Comparison of ENCODE assay signal across 11 cellular contexts in genomic region chr14:56116128-56116900, GRCh38. TPM values are rescaled to one million over a fixed set of nuclear protein-coding genes. Genes with fewer than 3 reads are reported as not detected.
DNase-seq lines count a peak whose midpoint lies in the region; ATAC-seq and TF ChIP-seq lines count a peak whose summit lies in the region.
"Had no signal": no experiment of that assay in that cellular context is flagged by ENCODE, and none has a peak within 500 bp of the region (broad histone marks: within the 10 kb centered on the region; RNA-seq: fewer than 3 reads in every experiment).

No MANE protein-coding gene starts in this region.

- H3K4me2 ChIP-seq in GM23338 (0 out of 2 replicates have a peak overlapping the region, but pooled peaks have one; percentile 30), neural cell (ENCODE audit: low read length) (no peak overlapping the region)

- TF ChIP-seq EP300 in neural cell (conservative IDR thresholded peaks at IDR 0.05; ENCODE audit: poor library complexity, severe bottlenecking), result no peak

- H3K4me3 Mint-ChIP-seq in CD4-positive, CD25-positive, alpha-beta regulatory T cell, result peak overlapping the region; percentile 18 to 86 (median 48)
- peak overlapping the region; percentile 25 for H3K4me3 Mint-ChIP-seq in GM23338
- H3K4me3 Mint-ChIP-seq in activated naive CD8-positive, alpha-beta T cell treated with anti-CD3 and anti-CD28 coated beads for 36 hours, result no peak overlapping the region

- H3K9me2 ChIP-seq in GM23338 (ENCODE audit: insufficient read depth) (no peaks in the 10 kb centered on the region), neural cell (ENCODE audit: insufficient read depth, low read length) (no peaks in the 10 kb centered on the region)

- H3K27ac Mint-ChIP-seq in CD4-positive, CD25-positive, alpha-beta regulatory T cell, result peak overlapping the region; percentile 50 to 89 (median 51)
- peak overlapping the region; percentile 22; the same call in 1 of the 2 replicates for H3K27ac Mint-ChIP-seq in GM23338
- H3K27ac Mint-ChIP-seq in activated naive CD8-positive, alpha-beta T cell treated with anti-CD3 and anti-CD28 coated beads for 36 hours, result peak overlapping the region; percentile 27

- no peak for TF ChIP-seq RAD21 in neural cell (conservative IDR thresholded peaks at IDR 0.05)

- H3K36me3 Mint-ChIP-seq in CD4-positive, CD25-positive, alpha-beta regulatory T cell, result no peaks in the 10 kb centered on the region
- H3K36me3 Mint-ChIP-seq in GM23338 (ENCODE audit: low read depth), result no peaks in the 10 kb centered on the region
- no peaks in the 10 kb centered on the region for H3K36me3 Mint-ChIP-seq in activated naive CD8-positive, alpha-beta T cell treated with anti-CD3 and anti-CD28 coated beads for 36 hours

- no peak overlapping the region for H3K9ac ChIP-seq in neural cell (ENCODE audit: low read length)

- H4K20me1 ChIP-seq in GM23338 (replicated peaks; ENCODE audit: insufficient read depth) (peaks cover 16% of the 10 kb centered on the region), neural cell (ENCODE audit: insufficient read depth) (no peaks in the 10 kb centered on the region)

- H3K79me2 ChIP-seq in GM23338 (replicated peaks; ENCODE audit: insufficient read depth) (peaks cover 20% of the 10 kb centered on the region), neural cell (replicated peaks; ENCODE audit: insufficient read depth, low read length) (peaks cover 23% of the 10 kb centered on the region)

- peaks cover 28% of the 10 kb centered on the region for H3K27me3 ChIP-seq in CD4-positive, CD25-positive, alpha-beta regulatory T cell (ENCODE audit: control insufficient read depth, insufficient read depth, low read length)
- peaks cover 20% of the 10 kb centered on the region for H3K27me3 ChIP-seq in GM23338 (ENCODE audit: insufficient read depth)
- H3K27me3 ChIP-seq in neural cell (ENCODE audit: insufficient read depth, low read depth, low read length), result peaks cover 5% of the 10 kb centered on the region

- peak in 1 of 3 donors; percentile 22 for DNase-seq in CD4-positive, CD25-positive, alpha-beta regulatory T cell
- DNase-seq in GM23338 (ENCODE audit: low spot score) (no peak), epidermal melanocyte (ENCODE audit: insufficient read length, low spot score) (no peak), NOMO-1 treated with dmso at 0.1 percent for 144 hours (lab: John Stamatoyannopoulos, UW; ENCODE audit: unreplicated experiment) (no peak), iPS-NIHi11 (ENCODE audit: low spot score) (no peak)
- DNase-seq in activated naive CD8-positive, alpha-beta T cell treated with anti-CD3 and anti-CD28 coated beads for 36 hours, result no peak
- DNase-seq: cortex of kidney, kidney had no signal

- H3K4me1 Mint-ChIP-seq in CD4-positive, CD25-positive, alpha-beta regulatory T cell, result peaks cover 0 to 55% (median 21%) of the 10 kb centered on the region in 4 donors
- peaks cover 29% of the 10 kb centered on the region for H3K4me1 Mint-ChIP-seq in GM23338
- peaks cover 36% of the 10 kb centered on the region for H3K4me1 Mint-ChIP-seq in activated naive CD8-positive, alpha-beta T cell treated with anti-CD3 and anti-CD28 coated beads for 36 hours

- H3K36me3 ChIP-seq in CD4-positive, CD25-positive, alpha-beta regulatory T cell (ENCODE audit: control insufficient read depth, insufficient read depth, low read length), result no peaks in the 10 kb centered on the region
- no peaks in the 10 kb centered on the region for H3K36me3 ChIP-seq in GM23338 (ENCODE audit: insufficient read depth)
- H3K36me3 ChIP-seq in neural cell (ENCODE audit: insufficient read depth, low read length), result no peaks in the 10 kb centered on the region

- peaks cover 77% of the 10 kb centered on the region for H3K27me3 Mint-ChIP-seq in CD4-positive, CD25-positive, alpha-beta regulatory T cell
- peaks cover 9% of the 10 kb centered on the region for H3K27me3 Mint-ChIP-seq in GM23338 (ENCODE audit: insufficient read depth, low read depth, poor library complexity)
- peaks cover 18% of the 10 kb centered on the region for H3K27me3 Mint-ChIP-seq in activated naive CD8-positive, alpha-beta T cell treated with anti-CD3 and anti-CD28 coated beads for 36 hours

- peaks cover 24% of the 10 kb centered on the region for H3K4me1 ChIP-seq in CD4-positive, CD25-positive, alpha-beta regulatory T cell (ENCODE audit: control insufficient read depth, insufficient read depth, low read length, poor library complexity, severe bottlenecking)
- peaks cover 23% of the 10 kb centered on the region for H3K4me1 ChIP-seq in GM23338 (ENCODE audit: insufficient read depth)

- no peaks in the 10 kb centered on the region for H3F3A ChIP-seq in GM23338 (replicated peaks; ENCODE audit: low read depth)
- H3F3A ChIP-seq in neural cell (ENCODE audit: insufficient read depth, low read length, poor library complexity, severe bottlenecking), result peaks cover 7% of the 10 kb centered on the region

- H2AFZ ChIP-seq in GM23338 (no peak overlapping the region), neural cell (ENCODE audit: low read depth, low read length) (no peak overlapping the region)

- H3K4me3 ChIP-seq in CD4-positive, CD25-positive, alpha-beta regulatory T cell (ENCODE audit: low read depth, low read length), result no peak overlapping the region
- H3K4me3 ChIP-seq in GM23338 (no peak overlapping the region), neural cell (ENCODE audit: low read length) (no peak overlapping the region)
- H3K4me3 ChIP-seq: GM12878 had no signal

- peak overlapping the region; percentile 79 for H3K27ac ChIP-seq in CD4-positive, CD25-positive, alpha-beta regulatory T cell (ENCODE audit: insufficient read depth, low read length, poor library complexity, severe bottlenecking)
- H3K27ac ChIP-seq in GM23338 (ENCODE audit: low read depth) (no peak overlapping the region), neural cell (ENCODE audit: low read length) (no peak overlapping the region)

- peaks cover 0 to 1% (median 0%) of the 10 kb centered on the region in 7 donors for H3K9me3 Mint-ChIP-seq in CD4-positive, CD25-positive, alpha-beta regulatory T cell
- no peaks in the 10 kb centered on the region for H3K9me3 Mint-ChIP-seq in GM23338
- no peaks in the 10 kb centered on the region for H3K9me3 Mint-ChIP-seq in activated naive CD8-positive, alpha-beta T cell treated with anti-CD3 and anti-CD28 coated beads for 36 hours

- no peaks in the 10 kb centered on the region for H3K9me3 ChIP-seq in CD4-positive, CD25-positive, alpha-beta regulatory T cell (ENCODE audit: control insufficient read depth in 2 of 2, low read length in 2 of 2)
- H3K9me3 ChIP-seq in neural cell (ENCODE audit: low read length), result no peaks in the 10 kb centered on the region

- TF ChIP-seq CTCF in GM23338 (conservative IDR thresholded peaks at IDR 0.05; ENCODE audit: low read depth in 2 of 2) (no peak), neural cell (IDR thresholded peaks at IDR 0.05; ENCODE audit: poor library complexity, severe bottlenecking) (no peak)

- ATAC-seq in CD4-positive, CD25-positive, alpha-beta regulatory T cell (ENCODE audit: low read depth in 2 of 2), result peak; percentile 28 to 40
- ATAC-seq in GM23338, result no peak
- ATAC-seq in GM21717 (IDR thresholded peaks at IDR 0.05; ENCODE audit: unreplicated experiment), result no peak
- ATAC-seq: GM12878 had no signal

TF ChIP-seq in GM23338, 12 proteins besides CTCF, POLR2A, EP300 and RAD21 (continues in another document):
- TF ChIP-seq ZNF331 (CRISPR knock-in tag; IDR thresholded peaks at IDR 0.05; ENCODE audit: low read depth), result no peak
- TF ChIP-seq ETS1 (IDR thresholded peaks at IDR 0.05), result no peak
- no peak for TF ChIP-seq CREB1 (CRISPR knock-in tag; IDR thresholded peaks at IDR 0.05; ENCODE audit: low read depth)
- no peak for TF ChIP-seq NANOG (IDR thresholded peaks at IDR 0.05; ENCODE audit: borderline replicate concordance)
- no peak for TF ChIP-seq STAT1 (IDR thresholded peaks at IDR 0.05; ENCODE audit: unreplicated experiment)
- TF ChIP-seq JUNB (IDR thresholded peaks at IDR 0.05; ENCODE audit: unreplicated experiment), result no peak
- no peak for TF ChIP-seq POLR2AphosphoS5 (IDR thresholded peaks at IDR 0.05; ENCODE audit: low read depth)

TF ChIP-seq in neural cell, 6 proteins besides CTCF, POLR2A, EP300 and RAD21:
- TF ChIP-seq EZH2 (IDR thresholded peaks at IDR 0.05; ENCODE audit: borderline replicate concordance, insufficient read depth, low read length, poor library complexity, severe bottlenecking), result no peak
- TF ChIP-seq POLR2AphosphoS5 (IDR thresholded peaks at IDR 0.05), result peak; percentile 54

RNA-seq across cellular contexts. Expression of gene PELI2, which starts 1.9 kb away (rescaled TPM):
- 5.8 TPM for total RNA-seq in CD4-positive, CD25-positive, alpha-beta regulatory T cell
- polyA plus RNA-seq in CD4-positive, CD25-positive, alpha-beta regulatory T cell, result 1 to 10 TPM in 2 of 4 donors, under 1 TPM in 2; 0.07 to 1.4 (median 1.0) TPM
- total RNA-seq in GM23338 (2014; rRNA removed; shearing (Covaris generic)), result 23.7 and 24.5 TPM in 2 replicates
- polyA plus RNA-seq in GM23338 (2016; fragmentation: Nextera tagmentation; extraction: Ambion mirVana) (7.9 and 8.0 TPM in 2 replicates), neural cell (4.5 and 5.3 TPM in 2 replicates)
- total RNA-seq in activated naive CD8-positive, alpha-beta T cell treated with anti-CD3 and anti-CD28 coated beads for 36 hours, result 1 to 10 TPM; 2.1 to 2.5 TPM
- 14.1 and 14.9 TPM in 2 replicates for polyA minus RNA-seq in neural cell

Comparison
In these comparisons a context has a peak if more than half of its experiments do, and no peak if none do; other contexts are left out.
1. ATAC-seq: peak in CD4-positive, CD25-positive, alpha-beta regulatory T cell (2 of 2); none in GM23338 (single experiment) and GM21717 (single experiment).
2. Peak in every context shown above with its lines, with median percentiles within 50 percentile points of each other: H3K27ac Mint-ChIP-seq.